ENCODE assay signal across 8 cellular contexts in the genomic region with DNA sequence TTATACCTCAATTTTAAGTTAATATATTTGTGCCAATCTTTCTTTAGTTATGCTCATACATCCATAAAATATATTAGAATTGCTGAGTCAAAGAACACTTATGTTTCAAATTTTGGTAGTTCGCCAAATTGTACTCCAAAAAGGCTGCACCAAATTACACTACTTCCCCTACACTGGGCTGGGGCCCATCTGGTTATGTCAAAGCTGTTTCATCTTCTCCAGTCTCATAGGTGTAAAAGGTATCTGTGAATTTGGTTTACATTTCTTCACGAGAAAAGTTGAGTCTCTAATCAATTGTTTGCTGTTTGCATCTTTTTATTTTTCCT. TPM values are rescaled to one million over a fixed set of nuclear protein-coding genes. Genes with fewer than 3 reads are reported as not detected.
DNase-seq lines count a peak whose midpoint lies in the region; ATAC-seq and TF ChIP-seq lines count a peak whose summit lies in the region.

No MANE protein-coding gene starts in this region.

- no peaks in the 10 kb centered on the region for H3K9me3 ChIP-seq in gastroesophageal sphincter
- H3K9me3 ChIP-seq in spleen, result no peaks in the 10 kb centered on the region

- H3K4me1 ChIP-seq in gastroesophageal sphincter (peaks cover 3 to 44% (median 5%) of the 10 kb centered on the region in 3 donors), spleen (peaks cover 6 to 51% (median 35%) of the 10 kb centered on the region in 6 donors)

- WGBS in gastroesophageal sphincter (ENCODE audit: low coverage in 1 of 2), 2 donors, result 55 to 68% methylated on average over 2 of the region's 2 CpGs
- WGBS in spleen, 5 donors, result 29 to 57% (median 46%) methylated on average over 2 of the region's 2 CpGs

- ATAC-seq in gastroesophageal sphincter, result no peak

- TF ChIP-seq EP300 in gastroesophageal sphincter (IDR thresholded peaks at IDR 0.05), result no peak

- H3K36me3 ChIP-seq in gastroesophageal sphincter (no peaks in the 10 kb centered on the region), spleen (no peaks in the 10 kb centered on the region)

- no peak for TF ChIP-seq CTCF in VCaP (conservative IDR thresholded peaks at IDR 0.05)
- TF ChIP-seq CTCF in gastroesophageal sphincter (IDR thresholded peaks at IDR 0.05), result no peak
- TF ChIP-seq CTCF in spleen (IDR thresholded peaks at IDR 0.05 in 8 of 11, conservative IDR thresholded peaks at IDR 0.05 in 3 of 11), result no peak

- DNase-seq in NCI-H2171 treated with DMSO at 0.1 percent for 48 hours (lab: John Stamatoyannopoulos, UW) (peak; percentile 71), NCI-H2171 (lab: John Stamatoyannopoulos, UW) (no peak), spleen (no peak), NCI-H1436 treated with DMSO at 0.1 percent for 48 hours (lab: John Stamatoyannopoulos, UW) (no peak), NCI-H446 treated with DMSO at 0.1 percent for 48 hours (lab: John Stamatoyannopoulos, UW) (no peak)
- DNase-seq in activated effector memory CD4-positive, alpha-beta T cell treated with anti-CD3 and anti-CD28 coated beads, Interleukin-2, amount 50 U/mL, for 16 hours, result no peak

- no peak for TF ChIP-seq POLR2A in gastroesophageal sphincter (IDR thresholded peaks at IDR 0.05)
- no peak for TF ChIP-seq POLR2A in spleen (IDR thresholded peaks at IDR 0.05)

- intact Hi-C loops in spleen (cut with DNase I; ENCODE audit: low total_unique reads), result loop anchor here (10.0 kb wide), 1 partner anchor 93 kb away; no protein-coding TSS in a partner anchor

- H3K4me3 ChIP-seq in gastroesophageal sphincter (peak overlapping the region; percentile 76 to 89), spleen (peak overlapping the region; percentile 73 to 99 (median 98))

- H3K27me3 ChIP-seq in gastroesophageal sphincter (no peaks in the 10 kb centered on the region), spleen (replicated peaks in 1 of 7) (no peaks in the 10 kb centered on the region)

- H3K27ac ChIP-seq in VCaP, result peak overlapping the region; percentile 87
- H3K27ac ChIP-seq in gastroesophageal sphincter, result peak overlapping the region; percentile 34 to 90 (median 88)
- peak overlapping the region in 7 of 8 donors; percentile 72 to 91 (median 83) for H3K27ac ChIP-seq in spleen

RNA-seq across cellular contexts. Expression of a gene that starts 0.7 kb away (rescaled TPM):
- total RNA-seq in gastroesophageal sphincter (1 to 10 TPM in 3 of 4 donors, under 1 TPM in 1; 0.94 to 3.2 (median 2.0) TPM), spleen (1 to 10 TPM in 1 of 7 donors, under 1 TPM in 6; 0.28 to 2.3 (median 0.63) TPM)
- under 1 TPM; 0.09 to 0.13 (median 0.12) TPM for polyA plus RNA-seq in spleen
